9 cellular contexts compared by ENCODE assay signal in the genomic region with DNA sequence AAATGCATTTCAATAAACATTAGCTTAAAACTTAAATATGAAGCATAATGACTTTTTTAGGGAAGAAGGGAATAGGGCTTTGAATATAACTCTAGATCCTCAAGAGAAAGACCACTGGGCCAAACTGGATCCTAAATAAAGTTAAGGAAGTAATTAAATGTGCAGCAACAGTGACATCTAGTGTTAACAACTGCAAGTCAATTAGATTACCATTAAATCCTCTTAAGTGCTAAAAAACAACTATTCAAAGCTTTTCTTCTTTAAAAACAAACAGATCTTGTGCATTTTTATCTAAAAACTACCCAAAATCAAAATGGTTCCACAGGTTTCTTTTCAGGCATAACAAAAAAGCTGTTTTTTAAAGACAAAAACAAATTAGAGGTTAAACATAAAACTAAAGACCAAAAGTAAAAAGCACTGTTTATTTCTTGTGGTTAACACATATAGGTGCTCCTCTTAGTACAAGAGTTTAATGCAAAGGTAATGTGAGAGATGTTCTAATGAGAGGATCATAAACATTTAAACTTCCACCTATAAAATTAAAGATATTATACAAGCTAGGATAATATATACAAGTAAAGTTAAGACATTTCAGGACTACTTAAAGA.
DNase-seq lines count a peak whose midpoint lies in the region; ATAC-seq and TF ChIP-seq lines count a peak whose summit lies in the region.
"Had no signal": no experiment of that assay in that cellular context is flagged by ENCODE, and none has a peak within 500 bp of the region (broad histone marks: within the 10 kb centered on the region; RNA-seq: fewer than 3 reads in every experiment).

No MANE protein-coding gene starts in this region.

- CTCF ChIA-PET in activated CD8-positive, alpha-beta T cell treated with anti-CD3 and anti-CD28 coated beads for 36 hours (lab: Charles Lee), result interaction anchor here (0.7 to 4.3 kb wide), 70 partner anchors 8 to 655 kb away, joined by 3 to 41 read pairs (median 4); a partner anchor contains a TSS

- H3K27ac Mint-ChIP-seq in activated CD8-positive, alpha-beta T cell treated with anti-CD3 and anti-CD28 coated beads for 36 hours, result no peak overlapping the region

- H3K9me3 Mint-ChIP-seq in activated CD8-positive, alpha-beta T cell treated with anti-CD3 and anti-CD28 coated beads for 36 hours, result no peaks in the 10 kb centered on the region
- H3K9me3 Mint-ChIP-seq: central memory CD8-positive, alpha-beta T cell had no signal

- H3K4me1 ChIP-seq in ACC112 (ENCODE audit: control insufficient read depth, insufficient read depth, low read length, unreplicated experiment) (peaks cover 36% of the 10 kb centered on the region), sigmoid colon (peaks cover 0 to 41% (median 29%) of the 10 kb centered on the region in 4 donors)

- intact Hi-C loops in activated CD8-positive, alpha-beta T cell treated with anti-CD3 and anti-CD28 coated beads for 36 hours (cut with micrococcal nuclease), result loop anchor here (2.0 to 10.0 kb wide), 3 partner anchors 257 to 540 kb away; a partner anchor contains a TSS
- intact Hi-C loops in left ventricle myocardium superior (cut with micrococcal nuclease), result loop anchor here (2.0 to 10.0 kb wide), 4 partner anchors 254 to 540 kb away; no protein-coding TSS in a partner anchor
- intact Hi-C loops in sigmoid colon (cut with DNase I), result loop anchor here (2.0 to 5.0 kb wide), 6 partner anchors 137 to 656 kb away; no protein-coding TSS in a partner anchor

- no peaks in the 10 kb centered on the region for H3K9me3 ChIP-seq in sigmoid colon

- H3K36me3 ChIP-seq in ACC112 (ENCODE audit: insufficient read depth, low read length) (no peaks in the 10 kb centered on the region), sigmoid colon (no peaks in the 10 kb centered on the region)

- H2AFZ ChIP-seq in ACC112 (ENCODE audit: low read length, unreplicated experiment), result no peak overlapping the region

- H3K27ac ChIP-seq in ACC112 (ENCODE audit: low read depth, low read length) (peak overlapping the region; percentile 56), sigmoid colon (peak overlapping the region; percentile 68 to 80 (median 76))

- POLR2A ChIA-PET in activated CD8-positive, alpha-beta T cell treated with anti-CD3 and anti-CD28 coated beads for 36 hours (lab: Charles Lee), result interaction anchor here (1.1 kb wide), 1 partner anchor 309 kb away, joined by 3 read pairs; no protein-coding TSS in a partner anchor

- no peaks in the 10 kb centered on the region for H3K27me3 Mint-ChIP-seq in activated CD8-positive, alpha-beta T cell treated with anti-CD3 and anti-CD28 coated beads for 36 hours
- H3K27me3 Mint-ChIP-seq: central memory CD8-positive, alpha-beta T cell had no signal

- no peaks in the 10 kb centered on the region for H3K27me3 ChIP-seq in ACC112 (ENCODE audit: insufficient read depth, low read length)
- H3K27me3 ChIP-seq in sigmoid colon, result no peaks in the 10 kb centered on the region

- no peak overlapping the region for H3K4me3 Mint-ChIP-seq in activated CD8-positive, alpha-beta T cell treated with anti-CD3 and anti-CD28 coated beads for 36 hours
- H3K4me3 Mint-ChIP-seq: central memory CD8-positive, alpha-beta T cell had no signal

- no peaks in the 10 kb centered on the region for H3K79me2 ChIP-seq in ACC112 (ENCODE audit: control insufficient read depth, insufficient read depth, low read length, unreplicated experiment)

- H3K4me3 ChIP-seq in ACC112 (ENCODE audit: low read depth, low read length) (no peak overlapping the region), sigmoid colon (no peak overlapping the region)

- TF ChIP-seq POLR2A in sigmoid colon (IDR thresholded peaks at IDR 0.05), result no peak

- TF ChIP-seq CTCF in GM20000 (IDR thresholded peaks at IDR 0.05; ENCODE audit: extremely low read depth, missing control alignments), result peak; percentile 23
- TF ChIP-seq CTCF in activated CD8-positive, alpha-beta T cell treated with anti-CD3 and anti-CD28 coated beads for 36 hours (IDR thresholded peaks at IDR 0.05), result peak; percentile 82
- TF ChIP-seq CTCF in sigmoid colon (IDR thresholded peaks at IDR 0.05), result peak; percentile 43 to 75 (median 66)

- DNase-seq in GM20000 (ENCODE audit: low spot score) (peak; percentile 10), NCI-H226 (peak; percentile 16), left ventricle myocardium superior (no peak), sigmoid colon (no peak), activated T-cell treated with anti-CD3 and anti-CD28 coated beads for 4 hours (no peak)
- no peak for DNase-seq in activated CD8-positive, alpha-beta T cell treated with anti-CD3 and anti-CD28 coated beads for 36 hours

- H3K36me3 Mint-ChIP-seq in activated CD8-positive, alpha-beta T cell treated with anti-CD3 and anti-CD28 coated beads for 36 hours (ENCODE audit: low read depth), result peaks cover 7% of the 10 kb centered on the region

- TF ChIP-seq EP300 in sigmoid colon (IDR thresholded peaks at IDR 0.05), result no peak

- peaks cover 6% of the 10 kb centered on the region for H3K4me1 Mint-ChIP-seq in activated CD8-positive, alpha-beta T cell treated with anti-CD3 and anti-CD28 coated beads for 36 hours (ENCODE audit: low read depth)

- ATAC-seq in activated CD8-positive, alpha-beta T cell treated with anti-CD3 and anti-CD28 coated beads for 36 hours, result peak; percentile 61
- ATAC-seq in left ventricle myocardium superior (peak; percentile 55), HG02623 (IDR thresholded peaks at IDR 0.05; ENCODE audit: unreplicated experiment) (no peak)

Comparison
In these comparisons a context has a peak if more than half of its experiments do, and no peak if none do; other contexts are left out.
1. DNase-seq: peak in GM20000 (single experiment) and NCI-H226 (single experiment); none in activated CD8-positive, alpha-beta T cell treated with anti-CD3 and anti-CD28 coated beads for 36 hours (single experiment), left ventricle myocardium superior (single experiment), sigmoid colon (single experiment) and activated T-cell treated with anti-CD3 and anti-CD28 coated beads for 4 hours (single experiment).
2. CTCF ChIP-seq: peak in every context shown above with its lines; median percentile 82 in activated CD8-positive, alpha-beta T cell treated with anti-CD3 and anti-CD28 coated beads for 36 hours; 66 in sigmoid colon; 23 in GM20000.